1 cellular context compared by ENCODE assay signal in the genomic region with DNA sequence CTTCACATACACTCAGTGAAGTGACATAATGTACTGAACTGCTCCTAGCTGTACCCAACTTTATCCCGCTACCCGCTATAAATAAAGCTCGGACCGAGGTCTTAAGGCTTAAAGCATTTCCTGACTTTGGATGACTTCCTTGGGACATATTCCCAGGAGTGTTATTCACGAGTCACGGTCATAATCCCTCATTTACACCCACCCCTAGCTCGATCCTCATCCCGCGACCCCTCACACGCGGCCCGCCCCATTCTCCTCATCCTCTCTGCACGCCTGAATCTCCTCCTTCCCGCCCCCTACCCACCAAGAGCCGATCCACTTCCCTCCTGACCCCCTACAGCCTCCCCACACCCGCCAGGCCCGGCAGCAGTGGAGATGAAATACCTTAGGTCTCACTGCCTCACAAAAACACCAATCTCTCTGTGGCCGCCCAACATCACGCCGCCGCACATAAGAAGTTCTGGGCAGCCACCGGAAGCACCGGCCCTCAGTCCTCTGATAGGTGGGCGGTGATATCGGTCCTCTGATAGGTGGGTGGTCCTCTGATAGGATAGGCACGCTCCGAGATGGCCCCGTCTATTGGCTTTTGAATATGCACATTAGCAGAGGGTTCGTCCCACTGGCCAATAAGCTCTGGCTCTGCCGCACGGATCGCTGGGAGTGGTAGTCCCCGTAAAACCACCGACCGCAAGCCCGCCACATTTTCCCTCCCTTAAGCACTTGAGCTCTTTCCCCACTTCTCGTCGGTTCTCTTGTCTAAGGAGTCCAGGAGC.
TF ChIP-seq lines count a peak whose summit lies in the region.

A gene with protein sequence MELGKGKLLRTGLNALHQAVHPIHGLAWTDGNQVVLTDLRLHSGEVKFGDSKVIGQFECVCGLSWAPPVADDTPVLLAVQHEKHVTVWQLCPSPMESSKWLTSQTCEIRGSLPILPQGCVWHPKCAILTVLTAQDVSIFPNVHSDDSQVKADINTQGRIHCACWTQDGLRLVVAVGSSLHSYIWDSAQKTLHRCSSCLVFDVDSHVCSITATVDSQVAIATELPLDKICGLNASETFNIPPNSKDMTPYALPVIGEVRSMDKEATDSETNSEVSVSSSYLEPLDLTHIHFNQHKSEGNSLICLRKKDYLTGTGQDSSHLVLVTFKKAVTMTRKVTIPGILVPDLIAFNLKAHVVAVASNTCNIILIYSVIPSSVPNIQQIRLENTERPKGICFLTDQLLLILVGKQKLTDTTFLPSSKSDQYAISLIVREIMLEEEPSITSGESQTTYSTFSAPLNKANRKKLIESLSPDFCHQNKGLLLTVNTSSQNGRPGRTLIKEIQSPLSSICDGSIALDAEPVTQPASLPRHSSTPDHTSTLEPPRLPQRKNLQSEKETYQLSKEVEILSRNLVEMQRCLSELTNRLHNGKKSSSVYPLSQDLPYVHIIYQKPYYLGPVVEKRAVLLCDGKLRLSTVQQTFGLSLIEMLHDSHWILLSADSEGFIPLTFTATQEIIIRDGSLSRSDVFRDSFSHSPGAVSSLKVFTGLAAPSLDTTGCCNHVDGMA (minus strand): TSS at position 462 of the 773 bp plus-strand sequence. CDS start 7,897 bp downstream, outside the sequence.

TF ChIP-seq in HepG2, 621 proteins besides CTCF, POLR2A, EP300 and RAD21 (continued from another document and continues in another):
- TF ChIP-seq, protein P1, sequence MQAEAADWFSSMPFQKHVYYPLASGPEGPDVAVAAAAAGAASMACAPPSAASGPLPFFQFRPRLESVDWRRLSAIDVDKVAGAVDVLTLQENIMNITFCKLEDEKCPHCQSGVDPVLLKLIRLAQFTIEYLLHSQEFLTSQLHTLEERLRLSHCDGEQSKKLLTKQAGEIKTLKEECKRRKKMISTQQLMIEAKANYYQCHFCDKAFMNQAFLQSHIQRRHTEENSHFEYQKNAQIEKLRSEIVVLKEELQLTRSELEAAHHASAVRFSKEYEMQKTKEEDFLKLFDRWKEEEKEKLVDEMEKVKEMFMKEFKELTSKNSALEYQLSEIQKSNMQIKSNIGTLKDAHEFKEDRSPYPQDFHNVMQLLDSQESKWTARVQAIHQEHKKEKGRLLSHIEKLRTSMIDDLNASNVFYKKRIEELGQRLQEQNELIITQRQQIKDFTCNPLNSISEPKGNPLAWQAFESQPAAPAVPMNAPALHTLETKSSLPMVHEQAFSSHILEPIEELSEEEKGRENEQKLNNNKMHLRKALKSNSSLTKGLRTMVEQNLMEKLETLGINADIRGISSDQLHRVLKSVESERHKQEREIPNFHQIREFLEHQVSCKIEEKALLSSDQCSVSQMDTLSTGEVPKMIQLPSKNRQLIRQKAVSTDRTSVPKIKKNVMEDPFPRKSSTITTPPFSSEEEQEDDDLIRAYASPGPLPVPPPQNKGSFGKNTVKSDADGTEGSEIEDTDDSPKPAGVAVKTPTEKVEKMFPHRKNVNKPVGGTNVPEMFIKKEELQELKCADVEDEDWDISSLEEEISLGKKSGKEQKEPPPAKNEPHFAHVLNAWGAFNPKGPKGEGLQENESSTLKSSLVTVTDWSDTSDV (CRISPR knock-in tag; IDR thresholded peaks at IDR 0.05): no peak
- TF ChIP-seq ZFP1 (CRISPR knock-in tag; IDR thresholded peaks at IDR 0.05) (no peak; the same call in 1 of the 2 replicates), ARNTL (CRISPR knock-in tag; IDR thresholded peaks at IDR 0.05) (peak; percentile 82), SMARCC2 (IDR thresholded peaks at IDR 0.05) (no peak), FOXA1 (IDR thresholded peaks at IDR 0.05) (no peak), FOXA1 (CRISPR knock-in tag; IDR thresholded peaks at IDR 0.05) (no peak), KDM1A (CRISPR knock-in tag; IDR thresholded peaks at IDR 0.05) (no peak), ZBTB1 (CRISPR knock-in tag; IDR thresholded peaks at IDR 0.05; ENCODE audit: borderline replicate concordance) (no peak), AFF4 (CRISPR knock-in tag; IDR thresholded peaks at IDR 0.05) (no peak), ZBTB10 (CRISPR knock-in tag; IDR thresholded peaks at IDR 0.05; ENCODE audit: borderline replicate concordance) (no peak), SAFB2 (CRISPR knock-in tag; IDR thresholded peaks at IDR 0.05; ENCODE audit: borderline replicate concordance, low read depth) (peak; percentile 24; the same call in 1 of the 2 replicates), ZNF672 (CRISPR knock-in tag; IDR thresholded peaks at IDR 0.05) (no peak), DMAP1 (CRISPR knock-in tag; IDR thresholded peaks at IDR 0.05) (peak; percentile 84), RARA (CRISPR knock-in tag; IDR thresholded peaks at IDR 0.05) (no peak), ADNP (CRISPR knock-in tag; IDR thresholded peaks at IDR 0.05) (no peak), MTF2 (CRISPR knock-in tag; IDR thresholded peaks at IDR 0.05; ENCODE audit: borderline replicate concordance) (no peak), ZMAT3 (CRISPR knock-in tag; conservative IDR thresholded peaks at IDR 0.05) (0 out of 2 replicates have a peak, but pooled peaks have one; percentile 48), HOXA7 (CRISPR knock-in tag; IDR thresholded peaks at IDR 0.05) (no peak), POGZ (CRISPR knock-in tag; IDR thresholded peaks at IDR 0.05) (peak; percentile 79), ZNF563 (CRISPR knock-in tag; IDR thresholded peaks at IDR 0.05) (peak; percentile 37; the same call in 1 of the 2 replicates), ZNF44 (CRISPR knock-in tag; IDR thresholded peaks at IDR 0.05) (peak; percentile 28), SPEN (CRISPR knock-in tag; IDR thresholded peaks at IDR 0.05; ENCODE audit: low read depth) (peak; percentile 77), NKX3-1 (CRISPR knock-in tag; IDR thresholded peaks at IDR 0.05) (0 out of 2 replicates have a peak, but pooled peaks have one; percentile 57), RAD51 (IDR thresholded peaks at IDR 0.05; ENCODE audit: borderline replicate concordance) (no peak), GZF1 (CRISPR knock-in tag; IDR thresholded peaks at IDR 0.05) (no peak), ZNF550 (CRISPR knock-in tag; IDR thresholded peaks at IDR 0.05; ENCODE audit: borderline replicate concordance) (no peak), ZBTB3 (CRISPR knock-in tag; IDR thresholded peaks at IDR 0.05; ENCODE audit: borderline replicate concordance, low read depth) (no peak), MXD3 (CRISPR knock-in tag; IDR thresholded peaks at IDR 0.05) (no peak), TCF7L2 (IDR thresholded peaks at IDR 0.05; ENCODE audit: low read depth, low read length) (no peak), RFX5 (IDR thresholded peaks at IDR 0.05; ENCODE audit: low read depth, low read length) (peak; percentile 40; the same call in 1 of the 2 replicates), ZNF12 (CRISPR knock-in tag; IDR thresholded peaks at IDR 0.05) (no peak; the same call in 1 of the 2 replicates)
- TF ChIP-seq, protein P2, sequence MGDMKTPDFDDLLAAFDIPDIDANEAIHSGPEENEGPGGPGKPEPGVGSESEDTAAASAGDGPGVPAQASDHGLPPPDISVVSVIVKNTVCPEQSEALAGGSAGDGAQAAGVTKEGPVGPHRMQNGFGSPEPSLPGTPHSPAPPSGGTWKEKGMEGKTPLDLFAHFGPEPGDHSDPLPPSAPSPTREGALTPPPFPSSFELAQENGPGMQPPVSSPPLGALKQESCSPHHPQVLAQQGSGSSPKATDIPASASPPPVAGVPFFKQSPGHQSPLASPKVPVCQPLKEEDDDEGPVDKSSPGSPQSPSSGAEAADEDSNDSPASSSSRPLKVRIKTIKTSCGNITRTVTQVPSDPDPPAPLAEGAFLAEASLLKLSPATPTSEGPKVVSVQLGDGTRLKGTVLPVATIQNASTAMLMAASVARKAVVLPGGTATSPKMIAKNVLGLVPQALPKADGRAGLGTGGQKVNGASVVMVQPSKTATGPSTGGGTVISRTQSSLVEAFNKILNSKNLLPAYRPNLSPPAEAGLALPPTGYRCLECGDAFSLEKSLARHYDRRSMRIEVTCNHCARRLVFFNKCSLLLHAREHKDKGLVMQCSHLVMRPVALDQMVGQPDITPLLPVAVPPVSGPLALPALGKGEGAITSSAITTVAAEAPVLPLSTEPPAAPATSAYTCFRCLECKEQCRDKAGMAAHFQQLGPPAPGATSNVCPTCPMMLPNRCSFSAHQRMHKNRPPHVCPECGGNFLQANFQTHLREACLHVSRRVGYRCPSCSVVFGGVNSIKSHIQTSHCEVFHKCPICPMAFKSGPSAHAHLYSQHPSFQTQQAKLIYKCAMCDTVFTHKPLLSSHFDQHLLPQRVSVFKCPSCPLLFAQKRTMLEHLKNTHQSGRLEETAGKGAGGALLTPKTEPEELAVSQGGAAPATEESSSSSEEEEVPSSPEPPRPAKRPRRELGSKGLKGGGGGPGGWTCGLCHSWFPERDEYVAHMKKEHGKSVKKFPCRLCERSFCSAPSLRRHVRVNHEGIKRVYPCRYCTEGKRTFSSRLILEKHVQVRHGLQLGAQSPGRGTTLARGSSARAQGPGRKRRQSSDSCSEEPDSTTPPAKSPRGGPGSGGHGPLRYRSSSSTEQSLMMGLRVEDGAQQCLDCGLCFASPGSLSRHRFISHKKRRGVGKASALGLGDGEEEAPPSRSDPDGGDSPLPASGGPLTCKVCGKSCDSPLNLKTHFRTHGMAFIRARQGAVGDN (CRISPR knock-in tag; IDR thresholded peaks at IDR 0.05): peak; percentile 79
- TF ChIP-seq, protein P3, sequence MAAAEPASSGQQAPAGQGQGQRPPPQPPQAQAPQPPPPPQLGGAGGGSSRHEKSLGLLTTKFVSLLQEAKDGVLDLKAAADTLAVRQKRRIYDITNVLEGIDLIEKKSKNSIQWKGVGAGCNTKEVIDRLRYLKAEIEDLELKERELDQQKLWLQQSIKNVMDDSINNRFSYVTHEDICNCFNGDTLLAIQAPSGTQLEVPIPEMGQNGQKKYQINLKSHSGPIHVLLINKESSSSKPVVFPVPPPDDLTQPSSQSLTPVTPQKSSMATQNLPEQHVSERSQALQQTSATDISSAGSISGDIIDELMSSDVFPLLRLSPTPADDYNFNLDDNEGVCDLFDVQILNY (CRISPR knock-in tag; conservative IDR thresholded peaks at IDR 0.05): no peak
- TF ChIP-seq, protein P4, sequence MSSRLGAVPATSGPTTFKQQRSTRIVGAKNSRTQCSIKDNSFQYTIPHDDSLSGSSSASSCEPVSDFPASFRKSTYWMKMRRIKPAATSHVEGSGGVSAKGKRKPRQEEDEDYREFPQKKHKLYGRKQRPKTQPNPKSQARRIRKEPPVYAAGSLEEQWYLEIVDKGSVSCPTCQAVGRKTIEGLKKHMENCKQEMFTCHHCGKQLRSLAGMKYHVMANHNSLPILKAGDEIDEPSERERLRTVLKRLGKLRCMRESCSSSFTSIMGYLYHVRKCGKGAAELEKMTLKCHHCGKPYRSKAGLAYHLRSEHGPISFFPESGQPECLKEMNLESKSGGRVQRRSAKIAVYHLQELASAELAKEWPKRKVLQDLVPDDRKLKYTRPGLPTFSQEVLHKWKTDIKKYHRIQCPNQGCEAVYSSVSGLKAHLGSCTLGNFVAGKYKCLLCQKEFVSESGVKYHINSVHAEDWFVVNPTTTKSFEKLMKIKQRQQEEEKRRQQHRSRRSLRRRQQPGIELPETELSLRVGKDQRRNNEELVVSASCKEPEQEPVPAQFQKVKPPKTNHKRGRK (CRISPR knock-in tag; IDR thresholded peaks at IDR 0.05): no peak
- TF ChIP-seq, protein P5, sequence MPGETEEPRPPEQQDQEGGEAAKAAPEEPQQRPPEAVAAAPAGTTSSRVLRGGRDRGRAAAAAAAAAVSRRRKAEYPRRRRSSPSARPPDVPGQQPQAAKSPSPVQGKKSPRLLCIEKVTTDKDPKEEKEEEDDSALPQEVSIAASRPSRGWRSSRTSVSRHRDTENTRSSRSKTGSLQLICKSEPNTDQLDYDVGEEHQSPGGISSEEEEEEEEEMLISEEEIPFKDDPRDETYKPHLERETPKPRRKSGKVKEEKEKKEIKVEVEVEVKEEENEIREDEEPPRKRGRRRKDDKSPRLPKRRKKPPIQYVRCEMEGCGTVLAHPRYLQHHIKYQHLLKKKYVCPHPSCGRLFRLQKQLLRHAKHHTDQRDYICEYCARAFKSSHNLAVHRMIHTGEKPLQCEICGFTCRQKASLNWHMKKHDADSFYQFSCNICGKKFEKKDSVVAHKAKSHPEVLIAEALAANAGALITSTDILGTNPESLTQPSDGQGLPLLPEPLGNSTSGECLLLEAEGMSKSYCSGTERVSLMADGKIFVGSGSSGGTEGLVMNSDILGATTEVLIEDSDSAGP (CRISPR knock-in tag; IDR thresholded peaks at IDR 0.05; ENCODE audit: borderline replicate concordance): peak; percentile 73
